In genomic region chr10:80161321-80162084, GRCh38 we compare ENCODE assay signal across 1 cellular context.
TF ChIP-seq lines count a peak whose summit lies in the region.

No MANE protein-coding gene starts in this region.

TF ChIP-seq in GM23338, 12 proteins besides CTCF, POLR2A, EP300 and RAD21 (continued from another document):
- TF ChIP-seq REST (IDR thresholded peaks at IDR 0.05; ENCODE audit: unreplicated experiment) = no peak
